26 cellular contexts compared by ENCODE assay signal in genomic region chr5:16695779-16696178, GRCh38.
"Had no signal": no experiment of that assay in that cellular context is flagged by ENCODE, and none has a peak within 500 bp of the region (broad histone marks: within the 10 kb centered on the region; RNA-seq: fewer than 3 reads in every experiment).

No MANE protein-coding gene starts in this region.

- H3K4me1 ChIP-seq: adrenal gland, pancreas, psoas muscle, right atrium auricular region, upper lobe of right lung had no signal

- H3K4me1 Mint-ChIP-seq: immature natural killer cell, natural killer cell, T-cell had no signal

- H3K4me2 ChIP-seq: hepatocyte had no signal

- H3K27ac Mint-ChIP-seq: activated CD8-positive, alpha-beta T cell treated with anti-CD3 and anti-CD28 coated beads, Interleukin-2, amount 10 ng/mL, durations not matched to agents 7 days and 5 days; activated naive CD4-positive, alpha-beta T cell treated with anti-CD3 and anti-CD28 coated beads, Interleukin-2, amount 50 U/mL, for 72 hours; immature natural killer cell; natural killer cell; T-cell; T-helper 2 cell treated with Interferon-gamma antibody and Interleukin-4, amounts not matched to agents 5 μg/mL and 100 μg/mL, for 36 hours had no signal

- H3K27me3 ChIP-seq: adrenal gland, hepatocyte, neutrophil, pancreas, right atrium auricular region, spleen, thyroid gland, upper lobe of right lung had no signal

- H3K4me3 Mint-ChIP-seq: activated CD8-positive, alpha-beta T cell treated with anti-CD3 and anti-CD28 coated beads, Interleukin-2, amount 10 ng/mL, durations not matched to agents 7 days and 5 days; immature natural killer cell; natural killer cell; T-cell; T-helper 2 cell treated with Interferon-gamma antibody and Interleukin-4, amounts not matched to agents 5 μg/mL and 100 μg/mL, for 36 hours had no signal

- H3K27ac ChIP-seq: adrenal gland, hepatocyte, neutrophil, pancreas, psoas muscle, right atrium auricular region, spleen, thyroid gland, upper lobe of right lung, VCaP had no signal

- H3K4me3 ChIP-seq: adrenal gland, hepatocyte, lung, pancreas, psoas muscle, right atrium auricular region, spleen, thyroid gland, upper lobe of right lung had no signal

- H2AFZ ChIP-seq: hepatocyte had no signal

- DNase-seq: activated CD4-positive, alpha-beta T cell treated with anti-CD3 and anti-CD28 coated beads for 1 hour; activated CD4-positive, alpha-beta T cell treated with anti-CD3 and anti-CD28 coated beads, Interleukin-2, amount 50 U/mL, for 1 hour; activated CD8-positive, alpha-beta T cell treated with anti-CD3 and anti-CD28 coated beads, Interleukin-2, amount 10 ng/mL, durations not matched to agents 7 days and 5 days; activated gamma-delta T cell treated with Interleukin-2 at 50 U/mL for 16 hours; activated T-cell treated with anti-CD3 and anti-CD28 coated beads, Interleukin-2, amount 50 U/mL, for 1 hour; adrenal gland; cerebellar nuclear complex; cortex of kidney; immature natural killer cell; natural killer cell; pancreas; psoas muscle; spleen; stimulated activated CD4-positive, alpha-beta T cell treated with anti-CD3 and anti-CD28 coated beads, Interleukin-4, amount 100 ng/mL, for 1 hour; stimulated activated naive CD4-positive, alpha-beta T cell treated with Interleukin-2 at 50 U/mL for 16 hours; T-cell; thyroid gland; upper lobe of right lung had no signal

- H3K36me3 ChIP-seq: adrenal gland, neutrophil, right atrium auricular region had no signal

- ATAC-seq: activated CD8-positive, alpha-beta T cell treated with anti-CD3 and anti-CD28 coated beads, Interleukin-2, amount 10 ng/mL, durations not matched to agents 7 days and 5 days; activated naive CD4-positive, alpha-beta T cell treated with anti-CD3 and anti-CD28 coated beads, Interleukin-2, amount 50 U/mL, for 72 hours; left lobe of liver; natural killer cell; pancreas; psoas muscle; T-cell; upper lobe of right lung had no signal

- H3K9me3 ChIP-seq: adrenal gland, neutrophil, pancreas, psoas muscle, right atrium auricular region, spleen, thyroid gland, upper lobe of right lung had no signal

- H3K9me3 Mint-ChIP-seq: activated naive CD4-positive, alpha-beta T cell treated with anti-CD3 and anti-CD28 coated beads, Interleukin-2, amount 50 U/mL, for 72 hours; T-cell; T-helper 2 cell treated with Interferon-gamma antibody and Interleukin-4, amounts not matched to agents 5 μg/mL and 100 μg/mL, for 36 hours had no signal

- H3K36me3 Mint-ChIP-seq: activated naive CD4-positive, alpha-beta T cell treated with anti-CD3 and anti-CD28 coated beads, Interleukin-2, amount 50 U/mL, for 72 hours; immature natural killer cell; natural killer cell; T-cell had no signal
